In the genomic region with DNA sequence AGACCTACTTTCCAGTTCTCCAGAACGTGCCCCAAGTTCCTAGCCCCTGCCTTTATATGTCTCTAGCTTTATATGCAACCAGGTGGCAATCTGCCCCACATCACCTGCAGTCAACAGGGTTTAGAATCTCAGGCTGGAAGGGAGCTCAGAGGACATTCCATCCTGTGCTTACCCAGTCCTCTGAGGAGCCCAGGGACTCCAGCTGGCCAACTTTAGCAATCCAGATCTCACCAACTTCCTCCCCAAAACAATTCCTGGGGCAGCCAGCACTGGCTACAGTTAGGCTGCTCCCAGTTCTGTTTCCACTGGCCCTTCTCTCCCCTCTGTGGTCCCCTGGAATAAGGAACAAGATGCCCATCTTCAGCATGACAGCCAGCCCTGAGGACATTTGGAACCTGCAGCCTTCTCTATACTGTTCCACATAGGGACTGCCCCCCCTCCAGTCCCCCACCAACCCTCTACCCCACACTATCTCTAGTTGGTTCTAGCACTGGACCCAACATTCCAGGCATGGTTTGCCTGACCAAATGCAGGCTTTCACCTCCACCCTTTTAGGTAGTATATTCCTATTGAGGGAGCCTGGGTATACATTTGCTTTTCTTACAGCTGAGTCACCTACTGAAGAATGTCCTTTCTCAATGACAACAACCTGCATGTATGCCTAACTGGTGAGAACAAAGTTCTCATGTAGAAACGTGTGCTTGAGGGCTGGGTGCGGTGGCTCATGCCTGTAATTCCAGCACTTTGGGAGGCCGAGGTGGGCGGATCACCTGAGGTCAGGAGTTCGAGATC, we compare ENCODE assay signal across 11 cellular contexts. TPM values are rescaled to one million over a fixed set of nuclear protein-coding genes. Genes with fewer than 3 reads are reported as not detected.
A peak's percentile ranks its signal among the peaks of the same experiment; 100 is the strongest.
DNase-seq lines count a peak whose midpoint lies in the region; ATAC-seq, FAIRE-seq and TF ChIP-seq lines count a peak whose summit lies in the region.
"Had no signal": no experiment of that assay in that cellular context is flagged by ENCODE, and none has a peak within 500 bp of the region (broad histone marks: within the 10 kb centered on the region; RNA-seq: fewer than 3 reads in every experiment).

No MANE protein-coding gene starts in this region.

- WGBS in heart right ventricle, 2 donors = 66 to 78% methylated on average over 6 of the region's 6 CpGs

- no peaks in the 10 kb centered on the region for H3K9me3 ChIP-seq in heart right ventricle

- H3K4me3 Mint-ChIP-seq in activated T-helper 2 cell treated with anti-CD3 and anti-CD28 coated beads, Interferon-gamma antibody, Interleukin-2, Interleukin-4, amounts not matched to agents 10 μg/mL and 5 μg/mL and 100 μg/mL, durations not matched to agents 14 hours and 24 hours and 36 hours (ENCODE audit: low read depth) = no peak overlapping the region

- peak overlapping the region in 9 of 10 donors; percentile 3 to 89 (median 17) for H3K27ac ChIP-seq in heart right ventricle

- no peak for TF ChIP-seq CTCF in heart right ventricle (IDR thresholded peaks at IDR 0.05)
- no peak for TF ChIP-seq CTCF in GM13977 (IDR thresholded peaks at IDR 0.05; ENCODE audit: extremely low read depth, insufficient read depth, missing control alignments)

- intact Hi-C loops in heart right ventricle (cut with DNase I) (no loop called here), Right ventricle myocardium inferior (cut with DNase I) (no loop called here)
- intact Hi-C loops in activated T-helper 2 cell treated with anti-CD3 and anti-CD28 coated beads, Interferon-gamma antibody, Interleukin-2, Interleukin-4, amounts not matched to agents 10 μg/mL and 5 μg/mL and 100 μg/mL, durations not matched to agents 14 hours and 24 hours and 36 hours (cut with micrococcal nuclease) = no loop called here

- FAIRE-seq in urothelium cell line (lab: Jason Lieb, UNC) = peak; percentile 46

- DNase-seq in heart right ventricle (no peak), Right ventricle myocardium inferior (ENCODE audit: missing footprints) (no peak), kidney tubule cell (ENCODE audit: low spot score) (peak; percentile 96), urothelium cell line (ENCODE audit: low spot score) (peak; percentile 66), ecto neural progenitor cell (ENCODE audit: low spot score) (no peak), GM13977 (ENCODE audit: low spot score) (no peak)
- DNase-seq in activated T-helper 2 cell treated with anti-CD3 and anti-CD28 coated beads, Interferon-gamma antibody, Interleukin-2, Interleukin-4, amounts not matched to agents 10 μg/mL and 5 μg/mL and 100 μg/mL, durations not matched to agents 14 hours and 24 hours and 36 hours (ENCODE audit: low spot score) = no peak
- DNase-seq: activated CD4-positive, CD25-positive, alpha-beta regulatory T cell; effector CD8-positive, alpha-beta T cell; NCI-H2171 had no signal

- H3K36me3 ChIP-seq in heart right ventricle = peaks cover 0 to 59% (median 0%) of the 10 kb centered on the region in 9 donors

- H3K27me3 ChIP-seq in heart right ventricle = no peaks in the 10 kb centered on the region

- no peak overlapping the region for H3K4me3 ChIP-seq in heart right ventricle

- in situ Hi-C loops in GM13977 (cut with MboI; ENCODE audit: low pct_unique_long_range_greater_than_20kb, low sequenced_read_pairs, unreplicated experiment) = no loop called here

- peaks cover 29 to 80% (median 76%) of the 10 kb centered on the region in 9 donors for H3K4me1 ChIP-seq in heart right ventricle

- ATAC-seq in heart right ventricle (peak in 1 of 8 donors; percentile 16), Right ventricle myocardium inferior (no peak), GM19023 (IDR thresholded peaks at IDR 0.05; ENCODE audit: unreplicated experiment) (no peak)

- no peaks in the 10 kb centered on the region for H3K9me3 Mint-ChIP-seq in activated T-helper 2 cell treated with anti-CD3 and anti-CD28 coated beads, Interferon-gamma antibody, Interleukin-2, Interleukin-4, amounts not matched to agents 10 μg/mL and 5 μg/mL and 100 μg/mL, durations not matched to agents 14 hours and 24 hours and 36 hours

- no peaks in the 10 kb centered on the region for H3K27me3 Mint-ChIP-seq in activated T-helper 2 cell treated with anti-CD3 and anti-CD28 coated beads, Interferon-gamma antibody, Interleukin-2, Interleukin-4, amounts not matched to agents 10 μg/mL and 5 μg/mL and 100 μg/mL, durations not matched to agents 14 hours and 24 hours and 36 hours (ENCODE audit: low read depth)

- H3K4me1 Mint-ChIP-seq in activated T-helper 2 cell treated with anti-CD3 and anti-CD28 coated beads, Interferon-gamma antibody, Interleukin-2, Interleukin-4, amounts not matched to agents 10 μg/mL and 5 μg/mL and 100 μg/mL, durations not matched to agents 14 hours and 24 hours and 36 hours (ENCODE audit: low read depth) = peaks cover 83% of the 10 kb centered on the region

- H3K36me3 Mint-ChIP-seq in activated T-helper 2 cell treated with anti-CD3 and anti-CD28 coated beads, Interferon-gamma antibody, Interleukin-2, Interleukin-4, amounts not matched to agents 10 μg/mL and 5 μg/mL and 100 μg/mL, durations not matched to agents 14 hours and 24 hours and 36 hours (ENCODE audit: low read depth) = peaks cover 95% of the 10 kb centered on the region

- H3K27ac Mint-ChIP-seq in activated T-helper 2 cell treated with anti-CD3 and anti-CD28 coated beads, Interferon-gamma antibody, Interleukin-2, Interleukin-4, amounts not matched to agents 10 μg/mL and 5 μg/mL and 100 μg/mL, durations not matched to agents 14 hours and 24 hours and 36 hours = peak overlapping the region; percentile 28

RNA-seq across cellular contexts. Expression of gene TNIP1, which starts 8.4 kb away (rescaled TPM):
- 100 to 1,000 TPM; 113 to 130 (median 125) TPM for total RNA-seq in heart right ventricle
- 10 to 100 TPM; 63.8 to 78.1 TPM for polyA plus RNA-seq in heart right ventricle
- total RNA-seq in Right ventricle myocardium inferior = 114 TPM
- 473 and 477 TPM in 2 replicates for total RNA-seq in activated T-helper 2 cell treated with anti-CD3 and anti-CD28 coated beads, Interferon-gamma antibody, Interleukin-2, Interleukin-4, amounts not matched to agents 10 μg/mL and 5 μg/mL and 100 μg/mL, durations not matched to agents 14 hours and 24 hours and 36 hours

RNA-seq across cellular contexts. Expression of gene GPX3, which starts 52.0 kb away (rescaled TPM):
- total RNA-seq in heart right ventricle (100 to 1,000 TPM; 208 to 990 (median 601) TPM), Right ventricle myocardium inferior (627 TPM)
- 1,000 to 10,000 TPM; 1,059 to 1,234 TPM for polyA plus RNA-seq in heart right ventricle
- 0.46 TPM in 1 of 2 replicates, not detected in the other for total RNA-seq in activated T-helper 2 cell treated with anti-CD3 and anti-CD28 coated beads, Interferon-gamma antibody, Interleukin-2, Interleukin-4, amounts not matched to agents 10 μg/mL and 5 μg/mL and 100 μg/mL, durations not matched to agents 14 hours and 24 hours and 36 hours

Comparison
In these comparisons a context has a peak if more than half of its experiments do, and no peak if none do; other contexts are left out.
1. DNase-seq: peak in kidney tubule cell (single experiment) and urothelium cell line (single experiment); none in heart right ventricle (0 of 2), Right ventricle myocardium inferior (single experiment), activated T-helper 2 cell treated with anti-CD3 and anti-CD28 coated beads, Interferon-gamma antibody, Interleukin-2, Interleukin-4, amounts not matched to agents 10 μg/mL and 5 μg/mL and 100 μg/mL, durations not matched to agents 14 hours and 24 hours and 36 hours (single experiment), ecto neural progenitor cell (single experiment) and GM13977 (single experiment).
2. RNA of gene GPX3, which starts 52.0 kb away (total RNA-seq): 208 to 990 TPM in heart right ventricle and 627 TPM in Right ventricle myocardium inferior (single experiment); 0.46 TPM in activated T-helper 2 cell treated with anti-CD3 and anti-CD28 coated beads, Interferon-gamma antibody, Interleukin-2, Interleukin-4, amounts not matched to agents 10 μg/mL and 5 μg/mL and 100 μg/mL, durations not matched to agents 14 hours and 24 hours and 36 hours; every median in the first group is over 100 times any median in the second.